ENCODE assay signal across 8 cellular contexts in genomic region chr16:74998481-74999207, GRCh38. TPM values are rescaled to one million over a fixed set of nuclear protein-coding genes. Genes with fewer than 3 reads are reported as not detected.
DNase-seq lines count a peak whose midpoint lies in the region; ATAC-seq and TF ChIP-seq lines count a peak whose summit lies in the region.

Gene ZNRF1 (plus strand): TSS chr16:74999024. CDS start chr16:74999672, 648 bp downstream.

- peak within 1 kb of the TSS; percentile 79 for H3K4me3 ChIP-seq in BE2C (ENCODE audit: low read depth, low read length)
- peak within 1 kb of the TSS; percentile 71 for H3K4me3 ChIP-seq in effector memory CD4-positive, alpha-beta T cell (ENCODE audit: insufficient read depth, low read depth, low read length, poor library complexity, severe bottlenecking)

- peaks cover 7% of the 10 kb centered on the region for H3K4me1 ChIP-seq in BE2C
- peaks cover 10% of the 10 kb centered on the region for H3K4me1 ChIP-seq in effector memory CD4-positive, alpha-beta T cell (ENCODE audit: control insufficient read depth, insufficient read depth, low read length, poor library complexity, severe bottlenecking)

- peak; percentile 87 for DNase-seq in BE2C
- DNase-seq in NCI-H774 (lab: John Stamatoyannopoulos, UW) = peak; percentile 53
- DNase-seq in activated CD8-positive, alpha-beta memory T cell treated with anti-CD3 and anti-CD28 coated beads for 1 hour (ENCODE audit: extremely low read depth in 1 of 2, low read depth in 1 of 2) = peak; percentile 50 to 71
- DNase-seq in effector memory CD4-positive, alpha-beta T cell = peak; percentile 59 to 76 (median 66)
- DNase-seq in medulla oblongata (ENCODE audit: extremely low spot score) = peak; percentile 85
- DNase-seq in stimulated activated CD8-positive, alpha-beta memory T cell treated with anti-CD3 and anti-CD28 coated beads, Interleukin-12 subunit alpha, Interleukin-12 subunit beta, amount 100 ng/mL, for 24 hours (ENCODE audit: extremely low read depth) = peak; percentile 54

- peaks cover 3% of the 10 kb centered on the region; the same call in 1 of the 2 replicates for H3K36me3 ChIP-seq in BE2C
- no peaks in the 10 kb centered on the region for H3K36me3 ChIP-seq in effector memory CD4-positive, alpha-beta T cell (ENCODE audit: control insufficient read depth, insufficient read depth, low read length)

- ATAC-seq in GM19023 (IDR thresholded peaks at IDR 0.05; ENCODE audit: unreplicated experiment) (peak; percentile 58), HG03342 (IDR thresholded peaks at IDR 0.05; ENCODE audit: unreplicated experiment) (peak; percentile 57)

- no peaks in the 10 kb centered on the region for H3K9me3 ChIP-seq in BE2C
- H3K9me3 ChIP-seq in effector memory CD4-positive, alpha-beta T cell (ENCODE audit: control insufficient read depth, low read length) = no peaks in the 10 kb centered on the region

- peak; percentile 74 for TF ChIP-seq CTCF in BE2C (IDR thresholded peaks at IDR 0.05; ENCODE audit: low read depth, low read length)

- peak within 1 kb of the TSS; percentile 56 for H3K27ac ChIP-seq in effector memory CD4-positive, alpha-beta T cell (ENCODE audit: insufficient read depth, low read length, poor library complexity, severe bottlenecking)

- H3K27me3 ChIP-seq in BE2C = no peaks in the 10 kb centered on the region
- no peaks in the 10 kb centered on the region for H3K27me3 ChIP-seq in effector memory CD4-positive, alpha-beta T cell (replicated peaks; ENCODE audit: control insufficient read depth, insufficient read depth, low read length, poor library complexity, severe bottlenecking)

RNA-seq across cellular contexts. Expression of gene ZNRF1, which starts in this region (rescaled TPM):
- 30.9 TPM for polyA plus RNA-seq in BE2C (2012; ENCODE audit: insufficient read depth, insufficient read length, low read depth)

Comparison
In these comparisons a context has a peak if more than half of its experiments do, and no peak if none do; other contexts are left out.
1. Peak in every context shown above with its lines: DNase-seq, ATAC-seq, H3K4me3 ChIP-seq and H3K27ac ChIP-seq.